8 cellular contexts compared by ENCODE assay signal in genomic region chrX:104098151-104098808, GRCh38. TPM values are rescaled to one million over a fixed set of nuclear protein-coding genes. Genes with fewer than 3 reads are reported as not detected.
A peak's percentile ranks its signal among the peaks of the same experiment; 100 is the strongest.
DNase-seq lines count a peak whose midpoint lies in the region; ATAC-seq and TF ChIP-seq lines count a peak whose summit lies in the region.

No MANE protein-coding gene starts in this region.

- H3K4me3 Mint-ChIP-seq in WTC11 = no peak overlapping the region
- H3K4me3 Mint-ChIP-seq in effector memory CD8-positive, alpha-beta T cell = no peak overlapping the region

- H3K27me3 ChIP-seq in AG04450 (ENCODE audit: control insufficient read depth, insufficient read depth, low read length) = no peaks in the 10 kb centered on the region

- TF ChIP-seq CTCF in AG04450 (IDR thresholded peaks at IDR 0.05; ENCODE audit: low read depth, low read length) (peak; percentile 57), GM13977 (IDR thresholded peaks at IDR 0.05; ENCODE audit: extremely low read depth, insufficient read depth, missing control alignments) (peak; percentile 61), WTC11 (IDR thresholded peaks at IDR 0.05) (0 out of 2 replicates have a peak, but pooled peaks have one; percentile 26)

- H3K27me3 Mint-ChIP-seq in WTC11 (ENCODE audit: low read depth) = peaks cover 11% of the 10 kb centered on the region
- no peaks in the 10 kb centered on the region for H3K27me3 Mint-ChIP-seq in effector memory CD8-positive, alpha-beta T cell

- peak; percentile 45 for DNase-seq in AG04450 (ENCODE audit: low read depth, low spot score)
- peak; percentile 49 for DNase-seq in GM13977 (ENCODE audit: low spot score)
- DNase-seq in NCI-H2196 treated with DMSO at 0.1 percent for 48 hours (lab: John Stamatoyannopoulos, UW; ENCODE audit: unreplicated experiment) = peak; percentile 46
- peak; percentile 21 for DNase-seq in WTC11 (ENCODE audit: low spot score)
- peak; percentile 39 to 50 (median 47) for DNase-seq in effector memory CD8-positive, alpha-beta T cell
- DNase-seq in mucosa of gallbladder (ENCODE audit: low spot score) = peak; percentile 68
- DNase-seq in ureter (ENCODE audit: low spot score) = peak; percentile 52

- H3K27ac Mint-ChIP-seq in WTC11 = no peak overlapping the region
- H3K27ac Mint-ChIP-seq in effector memory CD8-positive, alpha-beta T cell = peak overlapping the region in 1 of 2 donors; percentile 86

- H3K27ac ChIP-seq in AG04450 (ENCODE audit: low read depth, low read length) = no peak overlapping the region

- H3K36me3 Mint-ChIP-seq in WTC11 = no peaks in the 10 kb centered on the region
- H3K36me3 Mint-ChIP-seq in effector memory CD8-positive, alpha-beta T cell (ENCODE audit: insufficient read depth) = peaks cover 2% of the 10 kb centered on the region

- ATAC-seq in HG03066 (IDR thresholded peaks at IDR 0.05; ENCODE audit: low read depth, unreplicated experiment) = peak; percentile 83
- ATAC-seq in WTC11 = peak; percentile 47; the same call in 1 of the 2 replicates
- peak; percentile 73 for ATAC-seq in effector memory CD8-positive, alpha-beta T cell (replicated peaks)

- CTCF ChIA-PET in AG04450 (lab: Charles Lee) = interaction anchor here (1.3 to 2.8 kb wide), 3 partner anchors 15 to 39 kb away, joined by 5 to 35 read pairs (median 11); partner anchors contain the start of gene ZCCHC18
- CTCF ChIA-PET in WTC11 (lab: Charles Lee) = interaction anchor here (0.9 to 1.0 kb wide), 2 partner anchors 15 to 38 kb away, joined by 3 to 4 read pairs; no protein-coding TSS in a partner anchor

- POLR2A ChIA-PET in AG04450 (lab: Yijun Ruan, JAX) = no interaction called here
- POLR2A ChIA-PET in WTC11 (lab: Charles Lee) = no interaction called here

- H3K4me1 Mint-ChIP-seq in WTC11 = no peaks in the 10 kb centered on the region
- peaks cover 2 to 4% of the 10 kb centered on the region in 2 donors for H3K4me1 Mint-ChIP-seq in effector memory CD8-positive, alpha-beta T cell (ENCODE audit: low read depth in 2 of 2)

- in situ Hi-C loops in GM13977 (cut with MboI; ENCODE audit: low pct_unique_long_range_greater_than_20kb, low sequenced_read_pairs, unreplicated experiment) = no loop called here

- no peak overlapping the region for H3K4me3 ChIP-seq in AG04450 (ENCODE audit: low read depth, low read length)

- H3K9me3 Mint-ChIP-seq in WTC11 = no peaks in the 10 kb centered on the region
- H3K9me3 Mint-ChIP-seq in effector memory CD8-positive, alpha-beta T cell = no peaks in the 10 kb centered on the region

- no peaks in the 10 kb centered on the region for H3K9me3 ChIP-seq in AG04450 (ENCODE audit: control insufficient read depth, insufficient read depth, low read length)

TF ChIP-seq in WTC11, 78 proteins besides CTCF, POLR2A, EP300 and RAD21 (continues in another document):
- TF ChIP-seq, protein P1, sequence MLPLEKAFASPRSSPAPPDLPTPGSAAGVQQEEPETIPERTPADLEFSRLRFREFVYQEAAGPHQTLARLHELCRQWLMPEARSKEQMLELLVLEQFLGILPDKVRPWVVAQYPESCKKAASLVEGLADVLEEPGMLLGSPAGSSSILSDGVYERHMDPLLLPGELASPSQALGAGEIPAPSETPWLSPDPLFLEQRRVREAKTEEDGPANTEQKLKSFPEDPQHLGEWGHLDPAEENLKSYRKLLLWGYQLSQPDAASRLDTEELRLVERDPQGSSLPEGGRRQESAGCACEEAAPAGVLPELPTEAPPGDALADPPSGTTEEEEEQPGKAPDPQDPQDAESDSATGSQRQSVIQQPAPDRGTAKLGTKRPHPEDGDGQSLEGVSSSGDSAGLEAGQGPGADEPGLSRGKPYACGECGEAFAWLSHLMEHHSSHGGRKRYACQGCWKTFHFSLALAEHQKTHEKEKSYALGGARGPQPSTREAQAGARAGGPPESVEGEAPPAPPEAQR (CRISPR knock-in tag; IDR thresholded peaks at IDR 0.05) = no peak
- no peak for TF ChIP-seq NR1H2 (CRISPR knock-in tag; IDR thresholded peaks at IDR 0.05)
- TF ChIP-seq, protein P2, sequence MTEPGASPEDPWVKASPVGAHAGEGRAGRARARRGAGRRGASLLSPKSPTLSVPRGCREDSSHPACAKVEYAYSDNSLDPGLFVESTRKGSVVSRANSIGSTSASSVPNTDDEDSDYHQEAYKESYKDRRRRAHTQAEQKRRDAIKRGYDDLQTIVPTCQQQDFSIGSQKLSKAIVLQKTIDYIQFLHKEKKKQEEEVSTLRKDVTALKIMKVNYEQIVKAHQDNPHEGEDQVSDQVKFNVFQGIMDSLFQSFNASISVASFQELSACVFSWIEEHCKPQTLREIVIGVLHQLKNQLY (CRISPR knock-in tag; IDR thresholded peaks at IDR 0.05) = no peak
- TF ChIP-seq ARID4B (CRISPR knock-in tag; IDR thresholded peaks at IDR 0.05; ENCODE audit: borderline replicate concordance) = no peak
- no peak for TF ChIP-seq FOXK1 (CRISPR knock-in tag; IDR thresholded peaks at IDR 0.05)
- no peak for TF ChIP-seq PRRX2 (CRISPR knock-in tag; IDR thresholded peaks at IDR 0.05)
- no peak for TF ChIP-seq ZNF423 (CRISPR knock-in tag; IDR thresholded peaks at IDR 0.05)
- TF ChIP-seq, protein P3, sequence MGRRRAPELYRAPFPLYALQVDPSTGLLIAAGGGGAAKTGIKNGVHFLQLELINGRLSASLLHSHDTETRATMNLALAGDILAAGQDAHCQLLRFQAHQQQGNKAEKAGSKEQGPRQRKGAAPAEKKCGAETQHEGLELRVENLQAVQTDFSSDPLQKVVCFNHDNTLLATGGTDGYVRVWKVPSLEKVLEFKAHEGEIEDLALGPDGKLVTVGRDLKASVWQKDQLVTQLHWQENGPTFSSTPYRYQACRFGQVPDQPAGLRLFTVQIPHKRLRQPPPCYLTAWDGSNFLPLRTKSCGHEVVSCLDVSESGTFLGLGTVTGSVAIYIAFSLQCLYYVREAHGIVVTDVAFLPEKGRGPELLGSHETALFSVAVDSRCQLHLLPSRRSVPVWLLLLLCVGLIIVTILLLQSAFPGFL (CRISPR knock-in tag; IDR thresholded peaks at IDR 0.05; ENCODE audit: borderline replicate concordance) = no peak
- no peak for TF ChIP-seq ELF4 (CRISPR knock-in tag; IDR thresholded peaks at IDR 0.05; ENCODE audit: low read depth)
- no peak for TF ChIP-seq FOXP4 (CRISPR knock-in tag; IDR thresholded peaks at IDR 0.05)

RNA-seq across cellular contexts. Expression of gene ZCCHC18, which starts 14.0 kb away (rescaled TPM):
- 1.9 and 2.1 TPM in 2 replicates for polyA plus RNA-seq in AG04450 (2011; rRNA removed)
- 1.00 and 1.1 TPM in 2 replicates for polyA minus RNA-seq in AG04450 (2011; rRNA and poly(A)+ RNA removed)
- total RNA-seq in WTC11 (2021) = 2.3 to 2.6 TPM (median 2.4 TPM) in 3 replicates
- 1.0 TPM for total RNA-seq in mucosa of gallbladder
- 0.49 TPM for total RNA-seq in ureter

RNA-seq across cellular contexts. Expression of gene TMSB15C, which starts 22.2 kb away (rescaled TPM):
- 4.4 and 7.1 TPM in 2 replicates for polyA plus RNA-seq in AG04450 (2011; rRNA removed)
- 1.1 and 3.0 TPM in 2 replicates for polyA minus RNA-seq in AG04450 (2011; rRNA and poly(A)+ RNA removed)
- 2.2 to 4.3 TPM (median 3.6 TPM) in 3 replicates for total RNA-seq in WTC11 (2021)
- 2.4 TPM for total RNA-seq in mucosa of gallbladder
- 1.4 TPM for total RNA-seq in ureter

RNA-seq across cellular contexts. Expression of gene H2BW2, which starts 58.5 kb away (rescaled TPM):
- polyA plus RNA-seq in AG04450 (2011; rRNA removed) = not detected in 2 replicates
- not detected in 2 replicates for polyA minus RNA-seq in AG04450 (2011; rRNA and poly(A)+ RNA removed)
- total RNA-seq in WTC11 (2021) (0.15 to 0.50 TPM in 2 of 3 replicates, not detected in the other), mucosa of gallbladder (0.17 TPM), ureter (0.26 TPM)

RNA-seq across cellular contexts. Expression of gene SLC25A53, which starts 58.5 kb away (rescaled TPM):
- polyA plus RNA-seq in AG04450 (2011; rRNA removed) = 5.5 and 5.6 TPM in 2 replicates
- 4.4 and 5.3 TPM in 2 replicates for polyA minus RNA-seq in AG04450 (2011; rRNA and poly(A)+ RNA removed)
- total RNA-seq in WTC11 (2021) (1.8 to 2.9 TPM (median 2.8 TPM) in 3 replicates), mucosa of gallbladder (14.5 TPM), ureter (14.9 TPM)
